11 cellular contexts compared by ENCODE assay signal in the genomic region with DNA sequence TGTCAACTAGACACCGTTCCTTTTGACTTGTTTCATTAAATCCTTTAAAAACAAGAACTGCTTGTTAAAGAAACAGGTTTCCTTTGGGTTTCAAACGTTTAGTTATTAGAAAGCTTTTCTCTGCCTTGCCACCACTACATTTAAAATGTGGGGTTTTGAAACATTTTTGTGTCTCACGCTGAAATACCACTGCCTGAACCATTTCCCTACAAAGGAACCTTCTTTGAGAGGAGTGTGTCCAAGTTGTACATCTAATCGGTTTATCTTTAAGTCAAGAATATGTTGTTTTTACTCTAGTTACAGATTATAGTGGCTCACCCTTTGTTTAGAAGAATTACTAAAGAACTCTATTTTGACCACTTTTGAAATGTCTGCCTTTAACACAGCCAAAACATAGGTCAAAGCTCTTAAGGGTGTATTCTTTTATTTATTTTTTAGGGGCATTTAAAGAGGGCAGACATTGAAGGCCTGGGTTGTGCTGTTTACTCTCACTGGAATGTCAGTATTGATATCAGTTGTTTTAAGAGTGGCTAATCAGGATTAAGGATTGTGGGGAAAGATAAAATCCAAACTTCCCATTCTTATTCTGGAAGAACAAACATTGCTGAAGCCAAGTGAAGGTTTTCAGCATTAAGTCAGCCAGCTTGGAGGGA.
DNase-seq lines count a peak whose midpoint lies in the region; ATAC-seq and TF ChIP-seq lines count a peak whose summit lies in the region.
"Had no signal": no experiment of that assay in that cellular context is flagged by ENCODE, and none has a peak within 500 bp of the region (broad histone marks: within the 10 kb centered on the region; RNA-seq: fewer than 3 reads in every experiment).

No MANE protein-coding gene starts in this region.

- H4K8ac ChIP-seq in trophoblast cell (ENCODE audit: low read depth, low read length) = no peak overlapping the region

- no peak overlapping the region for H4K91ac ChIP-seq in trophoblast cell (ENCODE audit: low read depth, low read length)

- H3K4me3 Mint-ChIP-seq in Calu3 (ENCODE audit: low read depth, unreplicated experiment) (peak overlapping the region; percentile 12), endothelial cell (ENCODE audit: unreplicated experiment) (no peak overlapping the region)

- no peak for ATAC-seq in GM18505 (IDR thresholded peaks at IDR 0.05; ENCODE audit: unreplicated experiment)

- no peak overlapping the region for H2BK12ac ChIP-seq in trophoblast cell (ENCODE audit: low read length)

- no peak overlapping the region for H3K9ac ChIP-seq in SK-N-MC (ENCODE audit: insufficient read length)
- H3K9ac ChIP-seq in trophoblast cell (ENCODE audit: low read length) = no peak overlapping the region

- intact Hi-C loops in Calu3 (cut with micrococcal nuclease; ENCODE audit: unreplicated experiment) = no loop called here

- H3K9me3 ChIP-seq in SK-N-MC (ENCODE audit: low read depth, low read length) (no peaks in the 10 kb centered on the region), trophoblast cell (ENCODE audit: insufficient read depth, low read depth, low read length) (no peaks in the 10 kb centered on the region)

- peaks cover 2% of the 10 kb centered on the region for H3K79me1 ChIP-seq in trophoblast cell (ENCODE audit: low read length)

- no peaks in the 10 kb centered on the region for H3K27me3 ChIP-seq in trophoblast cell (ENCODE audit: insufficient read depth, low read length)

- H3K36me3 ChIP-seq in SK-N-MC (ENCODE audit: insufficient read depth, low read length) (no peaks in the 10 kb centered on the region), trophoblast cell (ENCODE audit: control insufficient read depth in 1 of 2, insufficient read depth in 2 of 2, low read length in 2 of 2) (peaks cover 0 to 7% of the 10 kb centered on the region in 2 experiments)

- CTCF ChIA-PET in Calu3 (lab: Charles Lee) = interaction anchor here (1.0 to 1.5 kb wide), 3 partner anchors 12 to 25 kb away, joined by 3 to 5 read pairs (median 4); no protein-coding TSS in a partner anchor

- no TSS peak for BruUV-seq in Calu3 (replicated peaks; lab: Mats Ljungman, UMichigan)

- H3K4me1 ChIP-seq in trophoblast cell (ENCODE audit: control insufficient read depth in 1 of 2, insufficient read depth in 2 of 2, low read length in 2 of 2) = peaks cover 12 to 18% of the 10 kb centered on the region in 2 experiments

- H3K23ac ChIP-seq in trophoblast cell (ENCODE audit: low read length) = no peak overlapping the region

- H2AK5ac ChIP-seq in trophoblast cell (ENCODE audit: low read length) = no peak overlapping the region

- H3K79me2 ChIP-seq in trophoblast cell (ENCODE audit: control insufficient read depth, insufficient read depth, low read length, poor library complexity) = no peaks in the 10 kb centered on the region

- H3K9me3 Mint-ChIP-seq in Calu3 (ENCODE audit: low read depth, unreplicated experiment) (no peaks in the 10 kb centered on the region), endothelial cell (ENCODE audit: unreplicated experiment) (no peaks in the 10 kb centered on the region)

- peaks cover 85% of the 10 kb centered on the region for H3K4me1 Mint-ChIP-seq in Calu3 (ENCODE audit: low read depth, unreplicated experiment)
- peaks cover 16% of the 10 kb centered on the region for H3K4me1 Mint-ChIP-seq in endothelial cell (ENCODE audit: unreplicated experiment)

- H3K4ac ChIP-seq in trophoblast cell (ENCODE audit: low read depth, low read length) = no peak overlapping the region

- H3K27ac ChIP-seq in SK-N-MC = 0 out of 2 replicates have a peak overlapping the region, but pooled peaks have one; percentile 32
- H3K27ac ChIP-seq in trophoblast cell (ENCODE audit: low read depth, low read length) = no peak overlapping the region

- TF ChIP-seq POLR2A in GM18505 (IDR thresholded peaks at IDR 0.05; ENCODE audit: borderline replicate concordance, extremely low read depth, insufficient read depth, insufficient read length) = no peak

- H3K27ac Mint-ChIP-seq in Calu3 (ENCODE audit: unreplicated experiment) (no peak overlapping the region), endothelial cell (ENCODE audit: unreplicated experiment) (peak overlapping the region; percentile 50)

- no peaks in the 10 kb centered on the region for H3K27me3 Mint-ChIP-seq in Calu3 (ENCODE audit: unreplicated experiment)
- H3K27me3 Mint-ChIP-seq in endothelial cell (ENCODE audit: unreplicated experiment) = peaks cover 2% of the 10 kb centered on the region

- H2BK120ac ChIP-seq in trophoblast cell (ENCODE audit: insufficient read depth, low read length, poor library complexity) = no peak overlapping the region

- no CpG with 5 or more reads among the region's 4 CpGs for WGBS in trophoblast cell (ENCODE audit: extremely low coverage, insufficient coverage, insufficient read length)

- H3K18ac ChIP-seq in trophoblast cell (ENCODE audit: low read length) = no peak overlapping the region

- no peaks in the 10 kb centered on the region for H3K36me3 Mint-ChIP-seq in Calu3 (ENCODE audit: insufficient read depth, unreplicated experiment)
- peaks cover 5% of the 10 kb centered on the region for H3K36me3 Mint-ChIP-seq in endothelial cell (ENCODE audit: low read depth, unreplicated experiment)

- no peak overlapping the region for H2BK5ac ChIP-seq in trophoblast cell (ENCODE audit: low read depth, low read length, poor library complexity)

- no peak overlapping the region for H3K4me3 ChIP-seq in SK-N-MC
- no peak overlapping the region for H3K4me3 ChIP-seq in retinal pigment epithelial cell (ENCODE audit: low read length)
- no peak overlapping the region for H3K4me3 ChIP-seq in trophoblast cell (ENCODE audit: low read depth, low read length)

- TF ChIP-seq CTCF in Calu3 (IDR thresholded peaks at IDR 0.05; ENCODE audit: unreplicated experiment) (no peak), endothelial cell (IDR thresholded peaks at IDR 0.05; ENCODE audit: unreplicated experiment) (no peak), retinal pigment epithelial cell (conservative IDR thresholded peaks at IDR 0.05; ENCODE audit: low read depth, low read length) (no peak)

- DNase-seq in Calu3 = no peak
- no peak for DNase-seq in SK-N-MC (ENCODE audit: low read depth, low spot score)
- DNase-seq in endothelial cell (ENCODE audit: low spot score) = no peak
- DNase-seq in retinal pigment epithelial cell (ENCODE audit: low read depth) = peak; percentile 23
- DNase-seq in H4 (ENCODE audit: low spot score) = no peak
- DNase-seq in central memory CD4-positive, alpha-beta T cell = no peak
- no peak for DNase-seq in trophoblast cell
- DNase-seq: activated CD8-positive, alpha-beta memory T cell treated with anti-CD3 and anti-CD28 coated beads for 24 hours; DMS 273 treated with DMSO at 0.1 percent for 48 hours; NCI-H226 had no signal

- H3K4me2 ChIP-seq in trophoblast cell (ENCODE audit: low read length) = no peak overlapping the region

- no peak overlapping the region for H3K14ac ChIP-seq in trophoblast cell (ENCODE audit: low read length)

- H2AFZ ChIP-seq in trophoblast cell (ENCODE audit: insufficient read depth, low read length, poor library complexity) = no peak overlapping the region

- H4K12ac ChIP-seq in trophoblast cell (ENCODE audit: low read depth, low read length) = no peak overlapping the region
